In the genomic region with DNA sequence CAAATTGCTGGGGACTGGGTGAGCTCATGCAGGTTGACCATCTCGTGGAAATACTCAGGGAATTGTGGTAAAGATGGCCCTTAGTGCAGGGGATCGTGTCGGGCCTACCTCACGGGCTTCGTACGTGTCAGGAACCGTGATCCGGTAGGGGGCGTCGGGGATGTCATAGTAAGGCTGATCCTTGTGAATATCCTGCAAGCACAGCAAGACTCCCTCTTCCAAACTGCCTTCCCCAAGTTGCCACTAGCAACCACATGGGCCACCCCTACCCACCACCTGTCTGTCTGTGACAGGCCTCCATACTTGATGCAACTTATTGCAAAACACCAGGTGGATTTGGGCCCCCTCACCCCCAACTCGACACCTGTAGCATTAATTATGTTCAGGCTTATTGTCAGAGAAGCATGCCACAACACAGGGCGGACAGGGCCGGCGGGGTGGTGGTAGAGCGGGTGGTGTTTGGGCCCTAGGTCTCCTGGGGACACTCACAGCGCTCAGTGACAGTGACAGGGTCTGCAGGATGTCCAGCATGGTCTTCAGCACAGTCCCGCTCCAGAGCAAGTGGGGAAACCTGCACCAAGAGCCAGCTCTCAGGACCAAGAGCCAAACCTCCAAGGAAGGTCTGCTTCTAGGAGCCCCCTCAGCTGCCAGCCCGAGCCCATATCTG, we compare ENCODE assay signal across 10 cellular contexts. TPM values are rescaled to one million over a fixed set of nuclear protein-coding genes. Genes with fewer than 3 reads are reported as not detected.
DNase-seq lines count a peak whose midpoint lies in the region; ATAC-seq, FAIRE-seq and TF ChIP-seq lines count a peak whose summit lies in the region.
"Had no signal": no experiment of that assay in that cellular context is flagged by ENCODE, and none has a peak within 500 bp of the region (broad histone marks: within the 10 kb centered on the region; RNA-seq: fewer than 3 reads in every experiment).

No MANE protein-coding gene starts in this region.

- peak in 2 of 3 experiments; percentile 52 to 61; a peak in 5 of 6 replicates for TF ChIP-seq CTCF in K562 (IDR thresholded peaks at IDR 0.05 in 2 of 3, conservative IDR thresholded peaks at IDR 0.05 in 1 of 3; ENCODE audit: insufficient read depth in 2 of 3, low read depth in 1 of 3, low read length in 3 of 3)

- no peak for FAIRE-seq in K562 (lab: Jason Lieb, UNC)

- no peak overlapping the region for H3K4me3 ChIP-seq in K562

- 89% methylated on average over 18 of the region's 18 CpGs for WGBS in K562 (ENCODE audit: insufficient coverage, low coverage, missing lambda C conversion rate)

- H3K36me3 ChIP-seq in K562 (ENCODE audit: control insufficient read depth, insufficient read depth, low read length) = peaks cover 67% of the 10 kb centered on the region; the same call in 2 of the 3 replicates

- H3K9ac ChIP-seq in K562 (ENCODE audit: insufficient read depth in 1 of 2, low read depth in 2 of 2, low read length in 2 of 2) = peak overlapping the region in 1 of 2 experiments; percentile 75; a peak in 2 of 4 replicates

- H2AFZ ChIP-seq in K562 (ENCODE audit: low read depth, low read length) = no peak overlapping the region

- no TSS peak for BruUV-seq in K562 (replicated peaks; lab: Mats Ljungman, UMichigan)

- peaks cover 17% of the 10 kb centered on the region for H4K20me1 ChIP-seq in K562 (replicated peaks; ENCODE audit: control insufficient read depth, insufficient read depth, low read length)

- TF ChIP-seq RAD21 in K562 (CRISPR knock-in tag; conservative IDR thresholded peaks at IDR 0.05 in 1 of 2, IDR thresholded peaks at IDR 0.05 in 1 of 2) = peak in 1 of 2 experiments; percentile 38; a peak in 1 of 4 replicates

- CTCF ChIA-PET in K562 (lab: Yijun Ruan, JAX; ENCODE audit: low intra/inter-chr PET ratio) = no interaction called here

- no peak for TF ChIP-seq EP300 in K562 (IDR thresholded peaks at IDR 0.05; ENCODE audit: low read length)

- H3K27ac ChIP-seq in K562 (ENCODE audit: extremely low read depth, low read depth, low read length) (no peak overlapping the region), substantia nigra (ENCODE audit: low read depth, low read length, poor library complexity, severe bottlenecking) (peak overlapping the region; percentile 13)

- peak; percentile 13 for DNase-seq in NCI-H2196 (lab: John Stamatoyannopoulos, UW; ENCODE audit: unreplicated experiment)
- no peak for DNase-seq in NCI-H2196 treated with DMSO at 0.1 percent for 48 hours (lab: John Stamatoyannopoulos, UW; ENCODE audit: unreplicated experiment)
- peak in 2 of 4 experiments; percentile 51 to 52 for DNase-seq in K562 (ENCODE audit: extremely low read depth in 1 of 4, low spot score in 3 of 4)
- DNase-seq in left kidney (ENCODE audit: low read depth, low spot score) = peak; percentile 50
- no peak for DNase-seq in substantia nigra (lab: John Stamatoyannopoulos, UW)
- DNase-seq in NK-92 treated with Interleukin-12 subunit alpha and Interleukin-12 subunit beta, amount 100 ng/mL, for 24 hours (lab: John Stamatoyannopoulos, UW) = no peak
- no peak for DNase-seq in NCI-H2081 (lab: John Stamatoyannopoulos, UW)

- in situ Hi-C loops in K562 (cut with MboI) = no loop called here

- H3K4me1 ChIP-seq in K562 (replicated peaks in 1 of 2; ENCODE audit: control insufficient read depth in 2 of 2, insufficient read depth in 2 of 2, low read length in 2 of 2) = peaks cover 4 to 14% of the 10 kb centered on the region in 2 experiments; a peak in 3 of 5 replicates

- no peaks in the 10 kb centered on the region for H3K9me1 ChIP-seq in K562 (ENCODE audit: control insufficient read depth, insufficient read depth, low read length)

- H3K9me3 ChIP-seq in K562 (replicated peaks; ENCODE audit: control insufficient read depth, insufficient read depth, low read depth, low read length) = no peaks in the 10 kb centered on the region

- no peaks in the 10 kb centered on the region for H3K79me2 ChIP-seq in K562 (ENCODE audit: control insufficient read depth, insufficient read depth, low read length)

- no peaks in the 10 kb centered on the region for H3K27me3 ChIP-seq in K562 (ENCODE audit: control insufficient read depth in 2 of 2, insufficient read depth in 2 of 2, low read length in 2 of 2)

- intact Hi-C loops in K562 (cut with micrococcal nuclease) = no loop called here

- ATAC-seq in K562 (peak; percentile 48), GM21528 (IDR thresholded peaks at IDR 0.05; ENCODE audit: low FRiP score, unreplicated experiment) (no peak)

- POLR2A ChIA-PET in K562 (lab: Yijun Ruan, JAX) = interaction anchor here (0.5 to 3.0 kb wide), 13 partner anchors 9 to 217 kb away, joined by 3 to 21 read pairs (median 4); no protein-coding TSS in a partner anchor

- TF ChIP-seq POLR2A in K562 (conservative IDR thresholded peaks at IDR 0.05) = no peak; the same call in 1 of the 2 replicates

- no peak overlapping the region for H3K4me2 ChIP-seq in K562 (ENCODE audit: insufficient read depth, low read length)

TF ChIP-seq in K562, 482 proteins besides CTCF, POLR2A, EP300 and RAD21 (continues in another document):
- TF ChIP-seq, protein P1, sequence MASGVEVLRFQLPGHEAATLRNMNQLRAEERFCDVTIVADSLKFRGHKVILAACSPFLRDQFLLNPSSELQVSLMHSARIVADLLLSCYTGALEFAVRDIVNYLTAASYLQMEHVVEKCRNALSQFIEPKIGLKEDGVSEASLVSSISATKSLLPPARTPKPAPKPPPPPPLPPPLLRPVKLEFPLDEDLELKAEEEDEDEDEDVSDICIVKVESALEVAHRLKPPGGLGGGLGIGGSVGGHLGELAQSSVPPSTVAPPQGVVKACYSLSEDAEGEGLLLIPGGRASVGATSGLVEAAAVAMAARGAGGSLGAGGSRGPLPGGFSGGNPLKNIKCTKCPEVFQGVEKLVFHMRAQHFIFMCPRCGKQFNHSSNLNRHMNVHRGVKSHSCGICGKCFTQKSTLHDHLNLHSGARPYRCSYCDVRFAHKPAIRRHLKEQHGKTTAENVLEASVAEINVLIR (CRISPR knock-in tag; IDR thresholded peaks at IDR 0.05) = peak; percentile 43; the same call in 1 of the 2 replicates
- no peak for TF ChIP-seq IFI16 (CRISPR knock-in tag; IDR thresholded peaks at IDR 0.05)
- 0 out of 2 replicates have a peak, but pooled peaks have one; percentile 73 for TF ChIP-seq ZNF583 (CRISPR knock-in tag; IDR thresholded peaks at IDR 0.05)
- TF ChIP-seq TAF15 (IDR thresholded peaks at IDR 0.05; ENCODE audit: low read depth, low read length) = 0 out of 2 replicates have a peak, but pooled peaks have one; percentile 33
- TF ChIP-seq, protein P2, sequence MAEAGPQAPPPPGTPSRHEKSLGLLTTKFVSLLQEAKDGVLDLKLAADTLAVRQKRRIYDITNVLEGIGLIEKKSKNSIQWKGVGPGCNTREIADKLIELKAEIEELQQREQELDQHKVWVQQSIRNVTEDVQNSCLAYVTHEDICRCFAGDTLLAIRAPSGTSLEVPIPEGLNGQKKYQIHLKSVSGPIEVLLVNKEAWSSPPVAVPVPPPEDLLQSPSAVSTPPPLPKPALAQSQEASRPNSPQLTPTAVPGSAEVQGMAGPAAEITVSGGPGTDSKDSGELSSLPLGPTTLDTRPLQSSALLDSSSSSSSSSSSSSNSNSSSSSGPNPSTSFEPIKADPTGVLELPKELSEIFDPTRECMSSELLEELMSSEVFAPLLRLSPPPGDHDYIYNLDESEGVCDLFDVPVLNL (CRISPR knock-in tag; IDR thresholded peaks at IDR 0.05; ENCODE audit: low read depth) = no peak
- 0 out of 2 replicates have a peak, but pooled peaks have one; percentile 38 for TF ChIP-seq BCL6 (CRISPR knock-in tag; IDR thresholded peaks at IDR 0.05)
- TF ChIP-seq, protein P3, sequence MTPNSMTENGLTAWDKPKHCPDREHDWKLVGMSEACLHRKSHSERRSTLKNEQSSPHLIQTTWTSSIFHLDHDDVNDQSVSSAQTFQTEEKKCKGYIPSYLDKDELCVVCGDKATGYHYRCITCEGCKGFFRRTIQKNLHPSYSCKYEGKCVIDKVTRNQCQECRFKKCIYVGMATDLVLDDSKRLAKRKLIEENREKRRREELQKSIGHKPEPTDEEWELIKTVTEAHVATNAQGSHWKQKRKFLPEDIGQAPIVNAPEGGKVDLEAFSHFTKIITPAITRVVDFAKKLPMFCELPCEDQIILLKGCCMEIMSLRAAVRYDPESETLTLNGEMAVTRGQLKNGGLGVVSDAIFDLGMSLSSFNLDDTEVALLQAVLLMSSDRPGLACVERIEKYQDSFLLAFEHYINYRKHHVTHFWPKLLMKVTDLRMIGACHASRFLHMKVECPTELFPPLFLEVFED (CRISPR knock-in tag; conservative IDR thresholded peaks at IDR 0.05) = peak; percentile 91
- no peak for TF ChIP-seq PPARD (CRISPR knock-in tag; IDR thresholded peaks at IDR 0.05)
- TF ChIP-seq YBX1 (IDR thresholded peaks at IDR 0.05) = no peak
- TF ChIP-seq IRF2 (CRISPR knock-in tag; IDR thresholded peaks at IDR 0.05) = no peak
- TF ChIP-seq, protein P4, sequence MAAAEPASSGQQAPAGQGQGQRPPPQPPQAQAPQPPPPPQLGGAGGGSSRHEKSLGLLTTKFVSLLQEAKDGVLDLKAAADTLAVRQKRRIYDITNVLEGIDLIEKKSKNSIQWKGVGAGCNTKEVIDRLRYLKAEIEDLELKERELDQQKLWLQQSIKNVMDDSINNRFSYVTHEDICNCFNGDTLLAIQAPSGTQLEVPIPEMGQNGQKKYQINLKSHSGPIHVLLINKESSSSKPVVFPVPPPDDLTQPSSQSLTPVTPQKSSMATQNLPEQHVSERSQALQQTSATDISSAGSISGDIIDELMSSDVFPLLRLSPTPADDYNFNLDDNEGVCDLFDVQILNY (CRISPR knock-in tag; IDR thresholded peaks at IDR 0.05) = 0 out of 2 replicates have a peak, but pooled peaks have one; percentile 65

RNA-seq across cellular contexts. Expression of a gene that starts 22.6 kb away (rescaled TPM):
- not detected in 2 replicates for total RNA-seq in K562 (2011; cell fraction: chromatin; rRNA removed; ENCODE audit: low replicate concordance)
- total RNA-seq in K562 (2011; cell fraction: nucleolus; rRNA removed) = not detected in 2 replicates
- not detected in 2 replicates for total RNA-seq in K562 (2011; cell fraction: nucleoplasm; rRNA removed)
- total RNA-seq in K562 (2014; rRNA removed) (not detected in 2 replicates), K562 (2014; rRNA removed; fragmentation: Illumina TruSeq; extraction: Trizol) (not detected in 2 replicates), K562 (2015; rRNA removed; fragmentation: Illumina TruSeq; extraction: Trizol) (not detected in 2 replicates), K562 (2021) (0.09 and 0.22 TPM in 2 replicates)
- polyA plus RNA-seq in K562 (2011; rRNA removed) (not detected in 2 replicates), K562 (2014; fragmentation: Illumina TruSeq; extraction: Trizol) (not detected in 2 replicates), K562 (2014; fragmentation: Nextera tagmentation; extraction: Ambion mirVana) (under 1 TPM; 0.04 to 0.11 TPM), K562 (2014; rRNA removed) (not detected in 2 replicates)
- polyA plus RNA-seq in K562 (2011; cell fraction: cytosol; rRNA removed) = not detected in 2 replicates
- polyA plus RNA-seq in K562 (2011; cell fraction: nucleus; rRNA removed) = not detected in 2 replicates
- 0.11 and 0.16 TPM in 2 replicates for polyA plus RNA-seq in K562 (2012)
- polyA minus RNA-seq in K562 (2011; rRNA and poly(A)+ RNA removed) = not detected in 2 replicates
- 1.0 TPM in 1 of 2 replicates, not detected in the other for polyA minus RNA-seq in K562 (2011; cell fraction: cytosol; rRNA and poly(A)+ RNA removed)
- polyA minus RNA-seq in K562 (2011; cell fraction: nucleus; rRNA and poly(A)+ RNA removed) = not detected in 2 replicates
- total RNA-seq: activated CD8-positive, alpha-beta memory T cell treated with anti-CD3 and anti-CD28 coated beads for 36 hours; activated naive CD4-positive, alpha-beta T cell treated with anti-CD3 and anti-CD28 coated beads, Interleukin-2, amount 50 U/mL, for 72 hours had no signal

Comparison
In these comparisons a context has a peak if more than half of its experiments do, and no peak if none do; other contexts are left out.
1. DNase-seq: peak in NCI-H2196 (single experiment) and left kidney (single experiment); none in NCI-H2196 treated with DMSO at 0.1 percent for 48 hours (single experiment), substantia nigra (0 of 49), NK-92 treated with Interleukin-12 subunit alpha and Interleukin-12 subunit beta, amount 100 ng/mL, for 24 hours (single experiment) and NCI-H2081 (0 of 2).